ENCODE assay signal across 11 cellular contexts in genomic region chr3:183244219-183244618, GRCh38. TPM values are rescaled to one million over a fixed set of nuclear protein-coding genes. Genes with fewer than 3 reads are reported as not detected.
DNase-seq lines count a peak whose midpoint lies in the region; ATAC-seq and TF ChIP-seq lines count a peak whose summit lies in the region.
"Had no signal": no experiment of that assay in that cellular context is flagged by ENCODE, and none has a peak within 500 bp of the region (broad histone marks: within the 10 kb centered on the region; RNA-seq: fewer than 3 reads in every experiment).

No MANE protein-coding gene starts in this region.

- H3K4me3 Mint-ChIP-seq in naive thymus-derived CD4-positive, alpha-beta T cell = no peak overlapping the region
- H3K4me3 Mint-ChIP-seq in activated naive CD4-positive, alpha-beta T cell treated with anti-CD3 and anti-CD28 coated beads for 36 hours = no peak overlapping the region

- TF ChIP-seq CTCF in fibroblast of the aortic adventitia (IDR thresholded peaks at IDR 0.05; ENCODE audit: insufficient read depth, low read length) = no peak
- no peak for TF ChIP-seq CTCF in uterus (IDR thresholded peaks at IDR 0.05)

- H3K36me3 ChIP-seq in naive thymus-derived CD4-positive, alpha-beta T cell (ENCODE audit: control insufficient read depth in 2 of 3, insufficient read depth in 3 of 3, low read length in 3 of 3) = no peaks in the 10 kb centered on the region
- H3K36me3 ChIP-seq in uterus = no peaks in the 10 kb centered on the region

- no peaks in the 10 kb centered on the region for H3K4me1 ChIP-seq in naive thymus-derived CD4-positive, alpha-beta T cell (ENCODE audit: control insufficient read depth in 2 of 2, insufficient read depth in 2 of 2, low read length in 2 of 2)
- H3K4me1 ChIP-seq in uterus = no peaks in the 10 kb centered on the region

- no peak for TF ChIP-seq POLR2A in uterus (IDR thresholded peaks at IDR 0.05)

- intact Hi-C loops in naive thymus-derived CD4-positive, alpha-beta T cell (cut with micrococcal nuclease) = no loop called here
- intact Hi-C loops in uterus (cut with DNase I; ENCODE audit: low total_unique reads) = no loop called here
- intact Hi-C loops in activated naive CD4-positive, alpha-beta T cell treated with anti-CD3 and anti-CD28 coated beads for 36 hours (cut with micrococcal nuclease) = no loop called here

- CTCF ChIA-PET in naive thymus-derived CD4-positive, alpha-beta T cell (lab: Charles Lee) = no interaction called here
- CTCF ChIA-PET in activated naive CD4-positive, alpha-beta T cell treated with anti-CD3 and anti-CD28 coated beads for 36 hours (lab: Charles Lee) = interaction anchor here (1.3 to 1.9 kb wide), 3 partner anchors 31 to 138 kb away, joined by 3 to 4 read pairs (median 4); no protein-coding TSS in a partner anchor

- peak; percentile 80 for ATAC-seq in naive thymus-derived CD4-positive, alpha-beta T cell
- ATAC-seq in GM21529 (IDR thresholded peaks at IDR 0.05; ENCODE audit: unreplicated experiment) (no peak), HG02885 (IDR thresholded peaks at IDR 0.05; ENCODE audit: poor library complexity, unreplicated experiment) (no peak)

- H3K4me3 ChIP-seq in fibroblast of the aortic adventitia (ENCODE audit: low read depth, low read length) (no peak overlapping the region), uterus (no peak overlapping the region)
- H3K4me3 ChIP-seq in naive thymus-derived CD4-positive, alpha-beta T cell (ENCODE audit: low read length) = no peak overlapping the region
- H3K4me3 ChIP-seq: cardiac muscle cell had no signal

- H3K27me3 ChIP-seq in naive thymus-derived CD4-positive, alpha-beta T cell (ENCODE audit: control insufficient read depth in 2 of 2, insufficient read depth in 2 of 2, low read length in 2 of 2) = no peaks in the 10 kb centered on the region
- H3K27me3 ChIP-seq in uterus = no peaks in the 10 kb centered on the region
- H3K27me3 ChIP-seq: cardiac muscle cell had no signal

- DNase-seq in GDM1 (lab: John Stamatoyannopoulos, UW) = peak; percentile 80
- peak; percentile 87 for DNase-seq in RPMI7951 (ENCODE audit: low read depth)
- DNase-seq in fibroblast of the aortic adventitia (ENCODE audit: low read depth) = peak; percentile 66
- DNase-seq in naive thymus-derived CD4-positive, alpha-beta T cell = no peak
- no peak for DNase-seq in uterus
- DNase-seq in activated naive CD4-positive, alpha-beta T cell treated with anti-CD3 and anti-CD28 coated beads for 36 hours = no peak
- DNase-seq: activated T-cell treated with anti-CD3 and anti-CD28 coated beads, Interleukin-2, amount 50 U/mL, for 48 hours; GOT3 had no signal

- peaks cover 0 to 11% (median 0%) of the 10 kb centered on the region in 3 experiments for H3K9me3 ChIP-seq in naive thymus-derived CD4-positive, alpha-beta T cell (ENCODE audit: control insufficient read depth in 2 of 3, low read length in 3 of 3)
- H3K9me3 ChIP-seq in uterus = no peaks in the 10 kb centered on the region

- peaks cover 0 to 4% (median 0%) of the 10 kb centered on the region in 7 donors for H3K4me1 Mint-ChIP-seq in naive thymus-derived CD4-positive, alpha-beta T cell
- H3K4me1 Mint-ChIP-seq in activated naive CD4-positive, alpha-beta T cell treated with anti-CD3 and anti-CD28 coated beads for 36 hours (ENCODE audit: low read depth) = peaks cover 9% of the 10 kb centered on the region

- H3K36me3 Mint-ChIP-seq in naive thymus-derived CD4-positive, alpha-beta T cell = peaks cover 5 to 25% (median 14%) of the 10 kb centered on the region in 5 donors
- peaks cover 14% of the 10 kb centered on the region for H3K36me3 Mint-ChIP-seq in activated naive CD4-positive, alpha-beta T cell treated with anti-CD3 and anti-CD28 coated beads for 36 hours (ENCODE audit: low read depth)

- H3K27me3 Mint-ChIP-seq in naive thymus-derived CD4-positive, alpha-beta T cell = peaks cover 11 to 25% (median 12%) of the 10 kb centered on the region in 5 donors
- H3K27me3 Mint-ChIP-seq in activated naive CD4-positive, alpha-beta T cell treated with anti-CD3 and anti-CD28 coated beads for 36 hours (ENCODE audit: low read depth) = peaks cover 6% of the 10 kb centered on the region

- POLR2A ChIA-PET in naive thymus-derived CD4-positive, alpha-beta T cell (lab: Charles Lee) = no interaction called here

- peaks cover 0 to 37% (median 27%) of the 10 kb centered on the region in 11 donors for H3K9me3 Mint-ChIP-seq in naive thymus-derived CD4-positive, alpha-beta T cell
- H3K9me3 Mint-ChIP-seq in activated naive CD4-positive, alpha-beta T cell treated with anti-CD3 and anti-CD28 coated beads for 36 hours = peaks cover 25% of the 10 kb centered on the region

- no peak overlapping the region for H3K27ac Mint-ChIP-seq in naive thymus-derived CD4-positive, alpha-beta T cell
- H3K27ac Mint-ChIP-seq in activated naive CD4-positive, alpha-beta T cell treated with anti-CD3 and anti-CD28 coated beads for 36 hours = no peak overlapping the region

- H3K27ac ChIP-seq in naive thymus-derived CD4-positive, alpha-beta T cell (ENCODE audit: low read depth, low read length) = no peak overlapping the region
- no peak overlapping the region for H3K27ac ChIP-seq in uterus
- H3K27ac ChIP-seq: cardiac muscle cell had no signal

RNA-seq across cellular contexts. Expression of gene B3GNT5, which starts 8.8 kb away (rescaled TPM):
- 4.8 and 6.2 TPM in 2 replicates for total RNA-seq in RPMI7951 (2014; rRNA removed; shearing (Covaris generic))
- total RNA-seq in fibroblast of the aortic adventitia (ENCODE audit: low replicate concordance) (4.7 and 10.4 TPM in 2 replicates), uterus (10 to 100 TPM in 1 of 4 donors, 1 to 10 TPM in 3; 3.6 to 23.1 (median 9.3) TPM)
- total RNA-seq in naive thymus-derived CD4-positive, alpha-beta T cell = 10 to 100 TPM in 1 of 5 experiments, 1 to 10 TPM in 2, under 1 TPM in 2; 0.22 to 13.1 (median 1.5) TPM
- polyA plus RNA-seq in naive thymus-derived CD4-positive, alpha-beta T cell = not detected
- 10 to 100 TPM; 15.0 to 18.8 TPM for total RNA-seq in activated naive CD4-positive, alpha-beta T cell treated with anti-CD3 and anti-CD28 coated beads for 36 hours

Comparison
In these comparisons a context has a peak if more than half of its experiments do, and no peak if none do; other contexts are left out.
1. DNase-seq: peak in GDM1 (single experiment), RPMI7951 (single experiment) and fibroblast of the aortic adventitia (single experiment); none in naive thymus-derived CD4-positive, alpha-beta T cell (0 of 9), uterus (0 of 2) and activated naive CD4-positive, alpha-beta T cell treated with anti-CD3 and anti-CD28 coated beads for 36 hours (single experiment).